ENCODE assay signal across 9 cellular contexts in genomic region chr15:65377976-65378366, GRCh38. TPM values are rescaled to one million over a fixed set of nuclear protein-coding genes. Genes with fewer than 3 reads are reported as not detected.
DNase-seq lines count a peak whose midpoint lies in the region; ATAC-seq and TF ChIP-seq lines count a peak whose summit lies in the region.
"Had no signal": no experiment of that assay in that cellular context is flagged by ENCODE, and none has a peak within 500 bp of the region (broad histone marks: within the 10 kb centered on the region; RNA-seq: fewer than 3 reads in every experiment).

IGDCC3 (minus strand) TSS chr15:65378002; CDS start chr15:65377788, 214 bp downstream.

- H3K4me3 ChIP-seq in PC-9 (peak within 1 kb of the TSS; percentile 46; the same call in 1 of the 2 replicates), esophagus muscularis mucosa (peak within 1 kb of the TSS; percentile 60 to 69 (median 62))

- ATAC-seq in GM18517 (IDR thresholded peaks at IDR 0.05; ENCODE audit: unreplicated experiment) (no peak), HG03442 (IDR thresholded peaks at IDR 0.05; ENCODE audit: unreplicated experiment) (no peak)

- H3K4me3 Mint-ChIP-seq in CD14-positive monocyte, result peak within 1 kb of the TSS; percentile 72 to 90
- H3K4me3 Mint-ChIP-seq in neural crest cell, result peak within 1 kb of the TSS; percentile 95

- no peak for DNase-seq in CD14-positive monocyte (ENCODE audit: low spot score)
- DNase-seq in PC-9, result no peak
- no peak for DNase-seq in esophagus muscularis mucosa (ENCODE audit: extremely low spot score)
- DNase-seq in neural crest cell (ENCODE audit: low read depth, low spot score), result peak; percentile 77
- no peak for DNase-seq in NCI-H2171 (lab: John Stamatoyannopoulos, UW)
- DNase-seq in stimulated activated CD4-positive, alpha-beta T cell treated with anti-CD3 and anti-CD28 coated beads, Interleukin-4, amount 100 ng/mL, for 24 hours, result no peak
- DNase-seq: HCEC 1CT had no signal

- TF ChIP-seq CTCF in CD14-positive monocyte (IDR thresholded peaks at IDR 0.05) (no peak), PC-9 (conservative IDR thresholded peaks at IDR 0.05) (no peak), esophagus muscularis mucosa (IDR thresholded peaks at IDR 0.05) (no peak), neural crest cell (conservative IDR thresholded peaks at IDR 0.05) (no peak)

- H3K9me3 ChIP-seq in PC-9 (ENCODE audit: insufficient read depth, low read depth) (no peaks in the 10 kb centered on the region), esophagus muscularis mucosa (no peaks in the 10 kb centered on the region)

- H3K27me3 Mint-ChIP-seq in CD14-positive monocyte (ENCODE audit: low read depth in 3 of 3), result peaks cover 79 to 97% (median 91%) of the 10 kb centered on the region in 3 donors
- no peaks in the 10 kb centered on the region for H3K27me3 Mint-ChIP-seq in neural crest cell (ENCODE audit: low read depth)

- H2AFZ ChIP-seq in PC-9, result no peak within 1 kb of the TSS

- 8% methylated on average over 2 of the region's 42 CpGs for WGBS in esophagus muscularis mucosa

- peaks cover 0 to 8% (median 4%) of the 10 kb centered on the region in 7 donors for H3K9me3 Mint-ChIP-seq in CD14-positive monocyte
- no peaks in the 10 kb centered on the region for H3K9me3 Mint-ChIP-seq in neural crest cell

- no peaks in the 10 kb centered on the region for H3K79me2 ChIP-seq in PC-9 (ENCODE audit: low read depth)

- no TSS peak for BruUV-seq in PC-9 (replicated peaks; lab: Mats Ljungman, UMichigan)

- no peak for TF ChIP-seq POLR2A in esophagus muscularis mucosa (IDR thresholded peaks at IDR 0.05; ENCODE audit: low read depth)

- CTCF ChIA-PET in PC-9 (lab: Charles Lee), result no interaction called here

- peak within 1 kb of the TSS; percentile 66 for H3K4me2 ChIP-seq in PC-9

- H3K4me1 ChIP-seq in PC-9 (replicated peaks; ENCODE audit: insufficient read depth) (no peaks in the 10 kb centered on the region; the same call in 1 of the 2 replicates), esophagus muscularis mucosa (peaks cover 13 to 27% (median 22%) of the 10 kb centered on the region in 4 donors)

- H3K36me3 ChIP-seq in PC-9 (ENCODE audit: low read depth) (no peaks in the 10 kb centered on the region), esophagus muscularis mucosa (no peaks in the 10 kb centered on the region)

- TF ChIP-seq EP300 in esophagus muscularis mucosa (IDR thresholded peaks at IDR 0.05), result no peak

- intact Hi-C loops in CD14-positive monocyte (cut with micrococcal nuclease), result no loop called here
- intact Hi-C loops in PC-9 (cut with micrococcal nuclease; ENCODE audit: unreplicated experiment), result no loop called here
- intact Hi-C loops in esophagus muscularis mucosa (cut with DNase I), result no loop called here

- H3F3A ChIP-seq in PC-9 (ENCODE audit: insufficient read depth, low read depth), result no peaks in the 10 kb centered on the region

- H3K36me3 Mint-ChIP-seq in CD14-positive monocyte (peaks cover 0 to 3% of the 10 kb centered on the region in 2 donors), neural crest cell (ENCODE audit: low read depth) (peaks cover 15% of the 10 kb centered on the region)

- POLR2A ChIA-PET in PC-9 (lab: Charles Lee; ENCODE audit: unreplicated experiment), result interaction anchor here (0.5 kb wide), 1 partner anchor 60 kb away, joined by 4 read pairs; no protein-coding TSS in a partner anchor

- no peak within 1 kb of the TSS for H3K27ac Mint-ChIP-seq in CD14-positive monocyte
- peak within 1 kb of the TSS; percentile 81 for H3K27ac Mint-ChIP-seq in neural crest cell (ENCODE audit: unreplicated experiment)

- H3K27ac ChIP-seq in PC-9 (no peak within 1 kb of the TSS), esophagus muscularis mucosa (replicated peaks in 1 of 4) (no peak within 1 kb of the TSS)

- H3K9me2 ChIP-seq in PC-9 (ENCODE audit: insufficient read depth), result no peaks in the 10 kb centered on the region

- no peaks in the 10 kb centered on the region for H4K20me1 ChIP-seq in PC-9 (ENCODE audit: insufficient read depth)

- peaks cover 19% of the 10 kb centered on the region for H3K27me3 ChIP-seq in PC-9 (ENCODE audit: insufficient read depth, low read depth)
- peaks cover 0 to 71% (median 24%) of the 10 kb centered on the region in 4 donors for H3K27me3 ChIP-seq in esophagus muscularis mucosa

- H3K4me1 Mint-ChIP-seq in CD14-positive monocyte (peaks cover 8% of the 10 kb centered on the region), neural crest cell (peaks cover 76% of the 10 kb centered on the region)

RNA-seq across cellular contexts. Expression of gene IGDCC3, which starts in this region (rescaled TPM):
- not detected for polyA plus RNA-seq in CD14-positive monocyte
- total RNA-seq in PC-9 (2021) (0.22 and 0.38 TPM in 2 replicates), esophagus muscularis mucosa (under 1 TPM in 1 of 4 donors, not detected in 3; 0.17 TPM), neural crest cell (298 and 300 TPM in 2 replicates)

Comparison
In these comparisons a context has a peak if more than half of its experiments do, and no peak if none do; other contexts are left out.
1. RNA of gene IGDCC3 (total RNA-seq): 298 to 300 TPM in neural crest cell; 0.22 to 0.38 TPM in PC-9 and 0.17 TPM in esophagus muscularis mucosa; every median in the first group is over 100 times any median in the second.